ENCODE assay signal across 12 cellular contexts in genomic region chr1:198588845-198589244, GRCh38. TPM values are rescaled to one million over a fixed set of nuclear protein-coding genes. Genes with fewer than 3 reads are reported as not detected.
"Had no signal": no experiment of that assay in that cellular context is flagged by ENCODE, and none has a peak within 500 bp of the region (broad histone marks: within the 10 kb centered on the region; RNA-seq: fewer than 3 reads in every experiment).

No MANE protein-coding gene starts in this region.

- H3K36me3 ChIP-seq: HAP-1 had no signal

- H3K27ac ChIP-seq: GM23248 had no signal

- ATAC-seq: GM23338, HCT116 had no signal

- H3K4me3 ChIP-seq: GM23248, GM23338, HAP-1 had no signal

- DNase-seq: GM23248, GOT3, H7, H9, HCEC 1CT, HFFc6 had no signal

- H3K4me1 ChIP-seq: HAP-1 had no signal

- H3K9ac ChIP-seq: GM23248 had no signal

- H3K9me3 ChIP-seq: HAP-1 had no signal

- H2AFZ ChIP-seq: GM23248, GM23338 had no signal

- FAIRE-seq: H1, H54 had no signal

- H3K4me2 ChIP-seq: GM23338 had no signal

RNA-seq across cellular contexts. Expression of gene ATP6V1G3, which starts 48.4 kb away (rescaled TPM):
- total RNA-seq: GM23248, GM23338, H1, H4, H7, H9 had no signal
- polyA plus RNA-seq: GM23338, H1 had no signal

RNA-seq across cellular contexts. Expression of gene PTPRC, which starts 50.0 kb away (rescaled TPM):
- total RNA-seq: H1, H7, H9 had no signal
